ENCODE assay signal across 20 cellular contexts in the genomic region with DNA sequence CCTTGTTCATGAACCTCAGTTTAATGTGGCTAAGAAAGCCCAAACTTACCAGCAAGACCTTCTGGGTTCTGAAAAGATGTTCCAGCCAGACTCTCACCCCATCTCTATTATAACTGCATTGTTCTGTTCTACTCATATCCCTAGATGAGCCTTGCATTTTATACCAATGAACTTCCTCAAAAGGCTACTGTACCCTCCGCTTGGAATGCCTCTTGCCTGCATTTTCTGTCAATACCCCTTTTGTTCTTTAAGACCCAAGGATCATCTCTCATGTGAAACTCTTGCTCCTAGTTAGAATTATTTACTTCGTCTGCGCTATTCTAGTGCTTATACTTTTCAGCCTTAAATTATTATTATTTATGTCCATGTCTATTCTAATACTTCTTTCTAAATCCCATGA.
A peak's percentile ranks its signal among the peaks of the same experiment; 100 is the strongest.
DNase-seq lines count a peak whose midpoint lies in the region; ATAC-seq and TF ChIP-seq lines count a peak whose summit lies in the region.
"Had no signal": no experiment of that assay in that cellular context is flagged by ENCODE, and none has a peak within 500 bp of the region (broad histone marks: within the 10 kb centered on the region; RNA-seq: fewer than 3 reads in every experiment).

No MANE protein-coding gene starts in this region.

- H2BK5ac ChIP-seq in mesendoderm (ENCODE audit: low read length): no peak overlapping the region

- peak overlapping the region; percentile 28 for H4K8ac ChIP-seq in mesendoderm (ENCODE audit: low read depth, low read length)

- H3K27ac ChIP-seq in ectodermal cell (ENCODE audit: insufficient read depth, low read depth, low read length, poor library complexity, severe bottlenecking): peak overlapping the region; percentile 23
- H3K27ac ChIP-seq in mesendoderm (ENCODE audit: low read depth, low read length): no peak overlapping the region
- no peak overlapping the region for H3K27ac ChIP-seq in heart right ventricle
- H3K27ac ChIP-seq: BLaER1 had no signal

- H3K9me3 ChIP-seq in ectodermal cell (ENCODE audit: control insufficient read depth, low read length): no peaks in the 10 kb centered on the region
- no peaks in the 10 kb centered on the region for H3K9me3 ChIP-seq in heart right ventricle
- H3K9me3 ChIP-seq: BE2C, BLaER1, Caco-2 had no signal

- H3K4me3 Mint-ChIP-seq in stimulated activated memory B cell treated with anti-CD40 and anti-IgM and Interleukin-4, amounts not matched to agents 10 μg/mL and 1 μg/mL and 100 μg/mL, for 72 hours: no peak overlapping the region
- no peak overlapping the region for H3K4me3 Mint-ChIP-seq in activated CD4-positive, alpha-beta T cell treated with anti-CD3 and anti-CD28 coated beads, Interleukin-2, amount 10 ng/mL, durations not matched to agents 7 days and 5 days
- H3K4me3 Mint-ChIP-seq: CD14-positive monocyte; CD4-positive, alpha-beta memory T cell; CD4-positive, CD25-positive, alpha-beta regulatory T cell; CD8-positive, alpha-beta memory T cell had no signal

- TF ChIP-seq CTCF in heart right ventricle (IDR thresholded peaks at IDR 0.05): no peak

- H3K4me3 ChIP-seq in ectodermal cell (ENCODE audit: insufficient read depth, low read depth, low read length) (no peak overlapping the region), mesendoderm (ENCODE audit: low read length) (no peak overlapping the region), heart right ventricle (no peak overlapping the region)
- H3K4me3 ChIP-seq: BLaER1 had no signal

- no peak overlapping the region for H3K23ac ChIP-seq in mesendoderm (ENCODE audit: low read length)

- no peak overlapping the region for H4K5ac ChIP-seq in mesendoderm (ENCODE audit: low read length)

- H3K4ac ChIP-seq in mesendoderm (ENCODE audit: low read depth, low read length): no peak overlapping the region

- H3K27me3 ChIP-seq in ectodermal cell (ENCODE audit: control insufficient read depth, insufficient read depth, low read length, poor library complexity, severe bottlenecking): no peaks in the 10 kb centered on the region
- H3K27me3 ChIP-seq in mesendoderm (ENCODE audit: insufficient read depth, low read length, poor library complexity): no peaks in the 10 kb centered on the region
- H3K27me3 ChIP-seq in heart right ventricle: peaks cover 0 to 60% (median 33%) of the 10 kb centered on the region in 7 donors
- H3K27me3 ChIP-seq: BE2C, BLaER1 had no signal

- no peak overlapping the region for H3K27ac Mint-ChIP-seq in stimulated activated memory B cell treated with anti-CD40 and anti-IgM and Interleukin-4, amounts not matched to agents 10 μg/mL and 1 μg/mL and 100 μg/mL, for 72 hours
- H3K27ac Mint-ChIP-seq in activated CD4-positive, alpha-beta T cell treated with anti-CD3 and anti-CD28 coated beads, Interleukin-2, amount 10 ng/mL, durations not matched to agents 7 days and 5 days: no peak overlapping the region
- H3K27ac Mint-ChIP-seq: CD14-positive monocyte; CD4-positive, alpha-beta memory T cell; CD4-positive, CD25-positive, alpha-beta regulatory T cell; CD8-positive, alpha-beta memory T cell had no signal

- peaks cover 6% of the 10 kb centered on the region for H3K4me1 Mint-ChIP-seq in stimulated activated memory B cell treated with anti-CD40 and anti-IgM and Interleukin-4, amounts not matched to agents 10 μg/mL and 1 μg/mL and 100 μg/mL, for 72 hours
- peaks cover 48% of the 10 kb centered on the region for H3K4me1 Mint-ChIP-seq in activated CD4-positive, alpha-beta T cell treated with anti-CD3 and anti-CD28 coated beads, Interleukin-2, amount 10 ng/mL, durations not matched to agents 7 days and 5 days

- ATAC-seq in stimulated activated memory B cell treated with anti-CD40 and anti-IgM and Interleukin-4, amounts not matched to agents 10 μg/mL and 1 μg/mL and 100 μg/mL, for 72 hours: no peak
- ATAC-seq in heart right ventricle: no peak

- H3K27me3 Mint-ChIP-seq in stimulated activated memory B cell treated with anti-CD40 and anti-IgM and Interleukin-4, amounts not matched to agents 10 μg/mL and 1 μg/mL and 100 μg/mL, for 72 hours: peaks cover under 1% of the 10 kb centered on the region
- peaks cover 2% of the 10 kb centered on the region for H3K27me3 Mint-ChIP-seq in activated CD4-positive, alpha-beta T cell treated with anti-CD3 and anti-CD28 coated beads, Interleukin-2, amount 10 ng/mL, durations not matched to agents 7 days and 5 days

- no peaks in the 10 kb centered on the region for H3K79me1 ChIP-seq in mesendoderm (ENCODE audit: low read length)

- no peak overlapping the region for H2BK120ac ChIP-seq in mesendoderm (ENCODE audit: low read depth, low read length)

- H3K36me3 ChIP-seq in ectodermal cell (ENCODE audit: control insufficient read depth, insufficient read depth, low read length) (no peaks in the 10 kb centered on the region), mesendoderm (ENCODE audit: control insufficient read depth, insufficient read depth, low read length) (no peaks in the 10 kb centered on the region), heart right ventricle (no peaks in the 10 kb centered on the region)
- H3K36me3 ChIP-seq: BE2C, BLaER1 had no signal

- H3K79me2 ChIP-seq in mesendoderm (ENCODE audit: control insufficient read depth, insufficient read depth, low read length): no peaks in the 10 kb centered on the region

- WGBS in ectodermal cell, 2 experiments: 82 to 95% methylated on average over 3 of the region's 3 CpGs
- no CpG with 5 or more reads among the region's 3 CpGs for WGBS in mesendoderm (ENCODE audit: extremely low coverage, insufficient coverage, low lambda C conversion rate)
- 91 to 95% methylated on average over 3 of the region's 3 CpGs for WGBS in heart right ventricle, 2 donors

- H3K9ac ChIP-seq in mesendoderm (ENCODE audit: low read length): no peak overlapping the region
- H3K9ac ChIP-seq: BLaER1 had no signal

- no peak overlapping the region for H3K56ac ChIP-seq in mesendoderm (ENCODE audit: low read length)

- H2AK5ac ChIP-seq in mesendoderm (ENCODE audit: low read length): no peak overlapping the region

- DNase-seq in RPMI7951 (ENCODE audit: low read depth): peak; percentile 24
- DNase-seq in mesendoderm: no peak
- DNase-seq in activated CD4-positive, alpha-beta T cell treated with anti-CD3 and anti-CD28 coated beads for 48 hours: no peak
- no peak for DNase-seq in activated CD4-positive, alpha-beta T cell treated with anti-CD3 and anti-CD28 coated beads, Interleukin-2, amount 10 ng/mL, durations not matched to agents 7 days and 5 days
- no peak for DNase-seq in heart right ventricle
- DNase-seq: 8988T; ACHN; BE2C; C1 segment of cervical spinal cord; Caco-2; Calu3; CD4-positive, alpha-beta memory T cell; CD4-positive, CD25-positive, alpha-beta regulatory T cell; CD8-positive, alpha-beta memory T cell; DMS79 treated with DMSO at 0.1 percent for 48 hours; GF-D8 had no signal

- H2BK15ac ChIP-seq in mesendoderm (replicated peaks; ENCODE audit: low read depth): no peak overlapping the region

- H3K18ac ChIP-seq in mesendoderm (ENCODE audit: low read length): no peak overlapping the region

- H3K36me3 Mint-ChIP-seq in stimulated activated memory B cell treated with anti-CD40 and anti-IgM and Interleukin-4, amounts not matched to agents 10 μg/mL and 1 μg/mL and 100 μg/mL, for 72 hours: no peaks in the 10 kb centered on the region
- H3K36me3 Mint-ChIP-seq in activated CD4-positive, alpha-beta T cell treated with anti-CD3 and anti-CD28 coated beads, Interleukin-2, amount 10 ng/mL, durations not matched to agents 7 days and 5 days (ENCODE audit: low read depth): no peaks in the 10 kb centered on the region
- H3K36me3 Mint-ChIP-seq: CD14-positive monocyte; CD4-positive, alpha-beta memory T cell; CD4-positive, CD25-positive, alpha-beta regulatory T cell; CD8-positive, alpha-beta memory T cell had no signal

- H3K4me1 ChIP-seq in ectodermal cell (ENCODE audit: control insufficient read depth, insufficient read depth, low read length) (peaks cover 41% of the 10 kb centered on the region), mesendoderm (ENCODE audit: control insufficient read depth, low read depth, low read length) (peaks cover 17% of the 10 kb centered on the region), heart right ventricle (no peaks in the 10 kb centered on the region)
- H3K4me1 ChIP-seq: BE2C, Caco-2 had no signal

- CTCF ChIA-PET in activated CD4-positive, alpha-beta T cell treated with anti-CD3 and anti-CD28 coated beads, Interleukin-2, amount 10 ng/mL, durations not matched to agents 7 days and 5 days (lab: Charles Lee): interaction anchor here (0.5 kb wide), 1 partner anchor 403 kb away, joined by 4 read pairs; no protein-coding TSS in a partner anchor

- H3K4me2 ChIP-seq in mesendoderm (ENCODE audit: low read length): no peak overlapping the region
- H3K4me2 ChIP-seq: BLaER1 had no signal

- H3K9me3 Mint-ChIP-seq in stimulated activated memory B cell treated with anti-CD40 and anti-IgM and Interleukin-4, amounts not matched to agents 10 μg/mL and 1 μg/mL and 100 μg/mL, for 72 hours: no peaks in the 10 kb centered on the region
- H3K9me3 Mint-ChIP-seq in activated CD4-positive, alpha-beta T cell treated with anti-CD3 and anti-CD28 coated beads, Interleukin-2, amount 10 ng/mL, durations not matched to agents 7 days and 5 days: no peaks in the 10 kb centered on the region
- H3K9me3 Mint-ChIP-seq: CD14-positive monocyte; CD4-positive, alpha-beta memory T cell; CD8-positive, alpha-beta memory T cell had no signal

- intact Hi-C loops in heart right ventricle (cut with DNase I): no loop called here

- POLR2A ChIA-PET in activated CD4-positive, alpha-beta T cell treated with anti-CD3 and anti-CD28 coated beads, Interleukin-2, amount 10 ng/mL, durations not matched to agents 7 days and 5 days (lab: Charles Lee): no interaction called here
